ENCODE assay signal across 19 cellular contexts in the genomic region with DNA sequence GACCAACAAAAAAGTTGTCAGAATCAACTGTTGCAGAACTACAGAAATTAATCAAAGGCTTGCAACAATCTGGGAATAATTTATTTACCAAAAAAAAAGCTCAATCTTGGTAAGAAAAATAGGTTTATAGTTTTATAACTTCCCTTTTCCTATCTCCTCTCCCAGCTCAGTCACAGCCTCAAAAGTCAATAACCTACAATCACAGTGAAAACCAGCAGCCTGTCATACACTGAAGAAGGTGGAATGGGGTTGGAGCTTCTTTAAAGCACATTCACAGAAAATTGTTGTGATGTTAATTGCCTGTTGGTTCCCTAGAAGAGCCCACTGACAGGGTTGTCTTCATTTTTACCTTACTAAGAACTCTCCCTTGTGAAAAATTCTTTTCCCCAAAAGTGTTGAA. TPM values are rescaled to one million over a fixed set of nuclear protein-coding genes. Genes with fewer than 3 reads are reported as not detected.
DNase-seq lines count a peak whose midpoint lies in the region; ATAC-seq, FAIRE-seq and TF ChIP-seq lines count a peak whose summit lies in the region.
"Had no signal": no experiment of that assay in that cellular context is flagged by ENCODE, and none has a peak within 500 bp of the region (broad histone marks: within the 10 kb centered on the region; RNA-seq: fewer than 3 reads in every experiment).

No MANE protein-coding gene starts in this region.

- CTCF ChIA-PET in HCT116 (lab: Charles Lee) = interaction anchor here (0.8 to 5.9 kb wide), 7 partner anchors 16 to 802 kb away, joined by 3 to 195 read pairs (median 3); no protein-coding TSS in a partner anchor
- CTCF ChIA-PET in HepG2 (lab: Yijun Ruan, JAX; ENCODE audit: low intra/inter-chr PET ratio, low total read pairs) = no interaction called here

- no peak overlapping the region for H4K5ac ChIP-seq in mesendoderm (ENCODE audit: low read length)

- H2BK120ac ChIP-seq in mesendoderm (ENCODE audit: low read depth, low read length) = no peak overlapping the region

- no peaks in the 10 kb centered on the region for H3K36me3 Mint-ChIP-seq in endodermal cell (ENCODE audit: low read depth)
- H3K36me3 Mint-ChIP-seq: CD14-positive monocyte; CD8-positive, alpha-beta T cell; IgD-negative memory B cell had no signal

- H3K4me2 ChIP-seq in HCT116 (ENCODE audit: low read length) = no peak overlapping the region
- H3K4me2 ChIP-seq in mesendoderm (ENCODE audit: low read length) = no peak overlapping the region
- no peak overlapping the region for H3K4me2 ChIP-seq in HepG2 (ENCODE audit: low read depth, low read length)

- no peak overlapping the region for H2BK15ac ChIP-seq in mesendoderm (replicated peaks; ENCODE audit: low read depth)

- no peak overlapping the region for H3K18ac ChIP-seq in mesendoderm (ENCODE audit: low read length)

- in situ Hi-C loops in HepG2 (cut with HindIII; ENCODE audit: extremely low pct_ligation_motif_present, low pct_unique_long_range_greater_than_20kb) = loop anchor here (10.0 kb wide), 1 partner anchor 51 kb away; a partner anchor contains a TSS

- H3K4me3 ChIP-seq in HCT116 (replicated peaks in 1 of 2; ENCODE audit: low read depth in 1 of 2, low read length in 2 of 2) (no peak overlapping the region), endodermal cell (ENCODE audit: low read length) (peak overlapping the region; percentile 42), mesendoderm (ENCODE audit: low read length) (no peak overlapping the region), small intestine (ENCODE audit: low read depth in 1 of 2, low read length in 2 of 2) (no peak overlapping the region), HepG2 (replicated peaks in 1 of 3; ENCODE audit: insufficient read depth in 1 of 3, low read depth in 2 of 3, low read length in 3 of 3) (no peak overlapping the region)

- BruUV-seq in HCT116 (replicated peaks; lab: Mats Ljungman, UMichigan) (no TSS peak), HepG2 (replicated peaks; lab: Mats Ljungman, UMichigan) (no TSS peak)

- H4K8ac ChIP-seq in mesendoderm (ENCODE audit: low read depth, low read length) = no peak overlapping the region

- H3K9me3 Mint-ChIP-seq in endodermal cell = peaks cover 8% of the 10 kb centered on the region

- H2BK5ac ChIP-seq in mesendoderm (ENCODE audit: low read length) = no peak overlapping the region

- H3K27me3 Mint-ChIP-seq in endodermal cell (ENCODE audit: insufficient read depth) = no peaks in the 10 kb centered on the region
- H3K27me3 Mint-ChIP-seq: IgD-negative memory B cell had no signal

- POLR2A ChIA-PET in HCT116 (lab: Charles Lee) = interaction anchor here (0.6 to 4.2 kb wide), 2 partner anchors 143 to 635 kb away, joined by 3 to 28 read pairs; no protein-coding TSS in a partner anchor
- POLR2A ChIA-PET in HepG2 (lab: Yijun Ruan, JAX) = no interaction called here

- H3K9ac ChIP-seq in HCT116 (ENCODE audit: low read length) = no peak overlapping the region
- no peak overlapping the region for H3K9ac ChIP-seq in endodermal cell (ENCODE audit: extremely low read depth, low read length, poor library complexity, severe bottlenecking)
- no peak overlapping the region for H3K9ac ChIP-seq in mesendoderm (ENCODE audit: low read length)
- no peak overlapping the region for H3K9ac ChIP-seq in HepG2 (ENCODE audit: insufficient read depth, low read depth, low read length)

- H3K56ac ChIP-seq in mesendoderm (ENCODE audit: low read length) = peak overlapping the region; percentile 17

- intact Hi-C loops in HCT116 (cut with micrococcal nuclease) = loop anchor here (5.0 to 10.0 kb wide), 2 partner anchors 481 to 803 kb away; a partner anchor contains a TSS
- intact Hi-C loops in HepG2 (cut with micrococcal nuclease; ENCODE audit: unreplicated experiment) = loop anchor here (5.0 to 10.0 kb wide), 2 partner anchors 251 to 328 kb away; a partner anchor contains a TSS

- H3K23ac ChIP-seq in mesendoderm (ENCODE audit: low read length) = no peak overlapping the region

- DNase-seq in HCT116 (ENCODE audit: low read depth, low spot score) (no peak), endodermal cell (no peak), mesendoderm (no peak), small intestine (peak; percentile 24), NOMO-1 treated with dmso at 0.1 percent for 144 hours (lab: John Stamatoyannopoulos, UW; ENCODE audit: unreplicated experiment) (no peak), HepG2 (ENCODE audit: low spot score) (no peak)
- DNase-seq in activated CD4-positive, alpha-beta T cell treated with anti-CD3 and anti-CD28 coated beads, Interleukin-2, amount 50 U/mL, for 48 hours = no peak
- DNase-seq: CD8-positive, alpha-beta T cell; COR-L47; DMS153; DMS79 treated with DMSO at 0.1 percent for 48 hours had no signal

- H3K27ac ChIP-seq in HCT116 (ENCODE audit: low read depth, low read length) (no peak overlapping the region), endodermal cell (ENCODE audit: low read depth, low read length) (no peak overlapping the region), mesendoderm (ENCODE audit: low read depth, low read length) (no peak overlapping the region), small intestine (ENCODE audit: low read depth in 1 of 2, low read length in 1 of 2) (no peak overlapping the region), HepG2 (ENCODE audit: extremely low read length, insufficient read depth, low read length) (no peak overlapping the region)
- H3K27ac ChIP-seq: HL-60 had no signal

- H3K79me2 ChIP-seq in HCT116 (ENCODE audit: insufficient read depth, low read length) = no peaks in the 10 kb centered on the region
- H3K79me2 ChIP-seq in mesendoderm (ENCODE audit: control insufficient read depth, insufficient read depth, low read length) = no peaks in the 10 kb centered on the region
- no peaks in the 10 kb centered on the region for H3K79me2 ChIP-seq in HepG2 (ENCODE audit: insufficient read depth, low read length)

- no peak for TF ChIP-seq EP300 in HepG2 (IDR thresholded peaks at IDR 0.05; ENCODE audit: low read depth in 2 of 2, low read length in 2 of 2)
- no peak for TF ChIP-seq EP300 in HepG2 (CRISPR knock-in tag; IDR thresholded peaks at IDR 0.05; ENCODE audit: borderline replicate concordance)

- H2AK5ac ChIP-seq in mesendoderm (ENCODE audit: low read length) = no peak overlapping the region

- RAD21 ChIA-PET in HCT116 (lab: Charles Lee; ENCODE audit: low non-redundant PET in 1 of 2, low total read pairs in 2 of 2, uncharacterized antibody in 2 of 2, unreplicated experiment in 2 of 2) = interaction anchor here in 1 of 2 experiments (3.8 kb wide), 1 partner anchor 143 kb away, joined by 18 read pairs; no protein-coding TSS in a partner anchor

- TF ChIP-seq RAD21 in HCT116 (IDR thresholded peaks at IDR 0.05; ENCODE audit: low read depth) = no peak
- no peak for TF ChIP-seq RAD21 in HepG2 (CRISPR knock-in tag; IDR thresholded peaks at IDR 0.05)

- FAIRE-seq in small intestine (lab: Jason Lieb, UNC) (no peak), HepG2 (lab: Jason Lieb, UNC) (no peak)
- FAIRE-seq: A204.1, D721Med, G401.6 had no signal

- TF ChIP-seq POLR2A in HCT116 (IDR thresholded peaks at IDR 0.05; ENCODE audit: borderline replicate concordance, extremely low read depth, insufficient read depth, insufficient read length) = no peak
- TF ChIP-seq POLR2A in HepG2 (IDR thresholded peaks at IDR 0.05; ENCODE audit: insufficient read depth in 1 of 2, low read depth in 2 of 2, low read length in 2 of 2) = no peak

- ATAC-seq in HCT116 (no peak), HepG2 (no peak)
- ATAC-seq: CD8-positive, alpha-beta T cell had no signal

- no peaks in the 10 kb centered on the region for H3K79me1 ChIP-seq in mesendoderm (ENCODE audit: low read length)

- TF ChIP-seq CTCF in HCT116 (IDR thresholded peaks at IDR 0.05 in 2 of 3, conservative IDR thresholded peaks at IDR 0.05 in 1 of 3; ENCODE audit: borderline replicate concordance in 1 of 3, insufficient read depth in 1 of 3, low read depth in 2 of 3, low read length in 2 of 3) (no peak), endodermal cell (conservative IDR thresholded peaks at IDR 0.05) (no peak), HepG2 (CRISPR knock-in tag; IDR thresholded peaks at IDR 0.05) (no peak)

- peaks cover 38% of the 10 kb centered on the region for H3K4me1 Mint-ChIP-seq in endodermal cell
- H3K4me1 Mint-ChIP-seq: CD14-positive monocyte had no signal

- H3K9me3 ChIP-seq in HCT116 (ENCODE audit: control insufficient read depth in 1 of 2, insufficient read depth in 1 of 2, low read depth in 1 of 2, low read length in 2 of 2) = no peaks in the 10 kb centered on the region
- H3K9me3 ChIP-seq in endodermal cell (ENCODE audit: control insufficient read depth, low read length) = peaks cover 24% of the 10 kb centered on the region
- no peaks in the 10 kb centered on the region for H3K9me3 ChIP-seq in small intestine (ENCODE audit: control insufficient read depth, low read depth)
- H3K9me3 ChIP-seq in HepG2 (ENCODE audit: low read length) = peaks cover 9% of the 10 kb centered on the region

- no peak overlapping the region for H3K27ac Mint-ChIP-seq in endodermal cell
- H3K27ac Mint-ChIP-seq: CD14-positive monocyte; CD8-positive, alpha-beta T cell; IgD-negative memory B cell had no signal

- H3K9me2 ChIP-seq in HCT116 (ENCODE audit: insufficient read depth) = no peaks in the 10 kb centered on the region

- no peak overlapping the region for H3K4ac ChIP-seq in mesendoderm (ENCODE audit: low read depth, low read length)

- H3K4me1 ChIP-seq in HCT116 (ENCODE audit: control insufficient read depth in 1 of 2, insufficient read depth in 2 of 2, low read length in 2 of 2) (peaks cover 0 to 61% of the 10 kb centered on the region in 2 experiments; a peak in 2 of 4 replicates), endodermal cell (ENCODE audit: control insufficient read depth, insufficient read depth, low read length) (peaks cover 9% of the 10 kb centered on the region), mesendoderm (ENCODE audit: control insufficient read depth, low read depth, low read length) (no peaks in the 10 kb centered on the region), small intestine (ENCODE audit: control insufficient read depth in 2 of 2, insufficient read depth in 1 of 2, low read depth in 1 of 2, low read length in 1 of 2) (peaks cover 6 to 7% of the 10 kb centered on the region in 2 donors), HepG2 (ENCODE audit: insufficient read depth, low read length) (peaks cover 72% of the 10 kb centered on the region)

- H3K27me3 ChIP-seq in HCT116 (ENCODE audit: insufficient read depth, low read length) = no peaks in the 10 kb centered on the region
- H3K27me3 ChIP-seq in endodermal cell (ENCODE audit: control insufficient read depth, insufficient read depth, low read length, poor library complexity, severe bottlenecking) = no peaks in the 10 kb centered on the region
- no peaks in the 10 kb centered on the region for H3K27me3 ChIP-seq in mesendoderm (ENCODE audit: insufficient read depth, low read length, poor library complexity)
- H3K27me3 ChIP-seq in small intestine (ENCODE audit: control insufficient read depth in 2 of 2, insufficient read depth in 2 of 2, low read length in 2 of 2) = no peaks in the 10 kb centered on the region
- no peaks in the 10 kb centered on the region for H3K27me3 ChIP-seq in HepG2 (ENCODE audit: control insufficient read depth in 1 of 2, insufficient read depth in 2 of 2, low read length in 2 of 2)

- no peak overlapping the region for H3K4me3 Mint-ChIP-seq in endodermal cell
- H3K4me3 Mint-ChIP-seq: CD14-positive monocyte; CD8-positive, alpha-beta T cell had no signal

- H2AFZ ChIP-seq in HCT116 (ENCODE audit: low read depth, low read length, poor library complexity, severe bottlenecking) (peak overlapping the region; percentile 68), HepG2 (ENCODE audit: low read length) (no peak overlapping the region)

- H3K36me3 ChIP-seq in HCT116 (ENCODE audit: control insufficient read depth in 1 of 2, insufficient read depth in 2 of 2, low read length in 2 of 2) = no peaks in the 10 kb centered on the region
- H3K36me3 ChIP-seq in endodermal cell (ENCODE audit: control insufficient read depth, insufficient read depth, low read length) = peaks cover 4% of the 10 kb centered on the region
- no peaks in the 10 kb centered on the region for H3K36me3 ChIP-seq in mesendoderm (ENCODE audit: control insufficient read depth, insufficient read depth, low read length)
- no peaks in the 10 kb centered on the region for H3K36me3 ChIP-seq in small intestine (ENCODE audit: control insufficient read depth in 2 of 2, insufficient read depth in 2 of 2, low read length in 2 of 2)
- H3K36me3 ChIP-seq in HepG2 (replicated peaks in 1 of 2; ENCODE audit: control insufficient read depth in 1 of 2, insufficient read depth in 2 of 2, low read length in 2 of 2) = no peaks in the 10 kb centered on the region

- H4K20me1 ChIP-seq in HCT116 (ENCODE audit: insufficient read depth) = no peaks in the 10 kb centered on the region
- no peaks in the 10 kb centered on the region for H4K20me1 ChIP-seq in HepG2 (ENCODE audit: insufficient read depth, low read length)

RNA-seq across cellular contexts. Expression of a gene that starts 50.7 kb away (rescaled TPM):
- total RNA-seq in HCT116 (2021; ENCODE audit: unreplicated experiment) = 2.0 TPM
- polyA plus RNA-seq in HCT116 (2012) = 0.57 and 1.5 TPM in 2 replicates
- 1 to 10 TPM; 1.9 to 3.2 TPM for total RNA-seq in endodermal cell
- polyA plus RNA-seq in endodermal cell (2013, experiment 1 of 2) = 4.1 TPM
- polyA plus RNA-seq in endodermal cell (2013, experiment 2 of 2) = 4.8 TPM
- polyA plus RNA-seq in mesendoderm (2013, experiment 1 of 2) = 0.80 TPM
- polyA plus RNA-seq in mesendoderm (2013, experiment 2 of 2) = 0.78 TPM
- polyA plus RNA-seq in small intestine = under 1 TPM; 0.45 to 0.90 (median 0.81) TPM
- 1.4 and 1.8 TPM in 2 replicates for total RNA-seq in HepG2 (2016; rRNA removed; fragmentation: Illumina TruSeq; extraction: Trizol)
- total RNA-seq in HepG2 (2016; cell fraction: cytosol; rRNA removed; fragmentation: Illumina TruSeq; extraction: Trizol; ENCODE audit: low read depth) = 0.26 and 0.30 TPM in 2 replicates
- 0.80 and 1.8 TPM in 2 replicates for total RNA-seq in HepG2 (2016; cell fraction: insoluble cytoplasmic fraction; rRNA removed; fragmentation: Illumina TruSeq; extraction: Trizol)
- total RNA-seq in HepG2 (2016; cell fraction: membrane; rRNA removed; fragmentation: Illumina TruSeq; extraction: Trizol) = 0.83 TPM in 2 replicates
- 1.6 and 1.7 TPM in 2 replicates for total RNA-seq in HepG2 (2016; cell fraction: nucleus; rRNA removed; fragmentation: Illumina TruSeq; extraction: Trizol)
- polyA plus RNA-seq in HepG2 (2011; rRNA removed) = 1.7 and 1.8 TPM in 2 replicates
- 0.20 and 0.56 TPM in 2 replicates for polyA plus RNA-seq in HepG2 (2011; cell fraction: cytosol; rRNA removed)
- 1.4 and 2.3 TPM in 2 replicates for polyA plus RNA-seq in HepG2 (2011; cell fraction: nucleus; rRNA removed)
- 1.9 and 3.1 TPM in 2 replicates for polyA plus RNA-seq in HepG2 (2012)
- 0.23 and 0.31 TPM in 2 replicates for polyA plus RNA-seq in HepG2 (2016; cell fraction: cytosol; fragmentation: Illumina TruSeq; extraction: Trizol; ENCODE audit: low read depth)
- 1.5 and 1.8 TPM in 2 replicates for polyA plus RNA-seq in HepG2 (2016; cell fraction: insoluble cytoplasmic fraction; fragmentation: Illumina TruSeq; extraction: Trizol; ENCODE audit: low read depth)
- polyA plus RNA-seq in HepG2 (2016; cell fraction: membrane; fragmentation: Illumina TruSeq; extraction: Trizol; ENCODE audit: low read depth) = 0.48 and 0.83 TPM in 2 replicates
- polyA plus RNA-seq in HepG2 (2016; cell fraction: nucleus; fragmentation: Illumina TruSeq; extraction: Trizol; ENCODE audit: insufficient read depth, low read depth) = 5.0 and 5.9 TPM in 2 replicates
- 0.62 and 1.1 TPM in 2 replicates for polyA minus RNA-seq in HepG2 (2011; rRNA and poly(A)+ RNA removed; ENCODE audit: low replicate concordance)
- polyA minus RNA-seq in HepG2 (2011; cell fraction: cytosol; rRNA and poly(A)+ RNA removed) = 0.30 and 0.44 TPM in 2 replicates
- polyA minus RNA-seq in HepG2 (2011; cell fraction: nucleus; rRNA and poly(A)+ RNA removed) = 3.6 and 4.2 TPM in 2 replicates

RNA-seq across cellular contexts. Expression of a gene that starts 52.2 kb away (rescaled TPM):
- total RNA-seq in HCT116 (2021; ENCODE audit: unreplicated experiment) (not detected), endodermal cell (not detected), HepG2 (2016; rRNA removed; fragmentation: Illumina TruSeq; extraction: Trizol) (not detected in 2 replicates)
- polyA plus RNA-seq in HCT116 (2012) = not detected in 2 replicates
- polyA plus RNA-seq in endodermal cell (2013, experiment 1 of 2) = not detected
- polyA plus RNA-seq in endodermal cell (2013, experiment 2 of 2) = not detected
- not detected for polyA plus RNA-seq in mesendoderm (2013, experiment 1 of 2)
- polyA plus RNA-seq in mesendoderm (2013, experiment 2 of 2) = not detected
- polyA plus RNA-seq in small intestine (under 1 TPM in 1 of 3 donors, not detected in 2; 0.10 TPM), HepG2 (2011; rRNA removed) (not detected in 2 replicates)
- total RNA-seq in HepG2 (2016; cell fraction: cytosol; rRNA removed; fragmentation: Illumina TruSeq; extraction: Trizol; ENCODE audit: low read depth) = not detected in 2 replicates
- total RNA-seq in HepG2 (2016; cell fraction: insoluble cytoplasmic fraction; rRNA removed; fragmentation: Illumina TruSeq; extraction: Trizol) = not detected in 2 replicates
- not detected in 2 replicates for total RNA-seq in HepG2 (2016; cell fraction: membrane; rRNA removed; fragmentation: Illumina TruSeq; extraction: Trizol)
- not detected in 2 replicates for total RNA-seq in HepG2 (2016; cell fraction: nucleus; rRNA removed; fragmentation: Illumina TruSeq; extraction: Trizol)
- not detected in 2 replicates for polyA plus RNA-seq in HepG2 (2011; cell fraction: cytosol; rRNA removed)
- polyA plus RNA-seq in HepG2 (2011; cell fraction: nucleus; rRNA removed) = not detected in 2 replicates
- polyA plus RNA-seq in HepG2 (2012) = not detected in 2 replicates
- polyA plus RNA-seq in HepG2 (2016; cell fraction: cytosol; fragmentation: Illumina TruSeq; extraction: Trizol; ENCODE audit: low read depth) = not detected in 2 replicates
- not detected in 2 replicates for polyA plus RNA-seq in HepG2 (2016; cell fraction: insoluble cytoplasmic fraction; fragmentation: Illumina TruSeq; extraction: Trizol; ENCODE audit: low read depth)
- polyA plus RNA-seq in HepG2 (2016; cell fraction: membrane; fragmentation: Illumina TruSeq; extraction: Trizol; ENCODE audit: low read depth) = not detected in 2 replicates
- polyA plus RNA-seq in HepG2 (2016; cell fraction: nucleus; fragmentation: Illumina TruSeq; extraction: Trizol; ENCODE audit: insufficient read depth, low read depth) = not detected in 2 replicates
- polyA minus RNA-seq in HepG2 (2011; rRNA and poly(A)+ RNA removed; ENCODE audit: low replicate concordance) = not detected in 2 replicates
- not detected in 2 replicates for polyA minus RNA-seq in HepG2 (2011; cell fraction: cytosol; rRNA and poly(A)+ RNA removed)
- not detected in 2 replicates for polyA minus RNA-seq in HepG2 (2011; cell fraction: nucleus; rRNA and poly(A)+ RNA removed)
- total RNA-seq: CD8-positive, alpha-beta T cell had no signal
- polyA plus RNA-seq: AG04450, BJ, CD14-positive monocyte, IgD-negative memory B cell had no signal
